Comparison of ENCODE assay signal across 23 cellular contexts in the genomic region with DNA sequence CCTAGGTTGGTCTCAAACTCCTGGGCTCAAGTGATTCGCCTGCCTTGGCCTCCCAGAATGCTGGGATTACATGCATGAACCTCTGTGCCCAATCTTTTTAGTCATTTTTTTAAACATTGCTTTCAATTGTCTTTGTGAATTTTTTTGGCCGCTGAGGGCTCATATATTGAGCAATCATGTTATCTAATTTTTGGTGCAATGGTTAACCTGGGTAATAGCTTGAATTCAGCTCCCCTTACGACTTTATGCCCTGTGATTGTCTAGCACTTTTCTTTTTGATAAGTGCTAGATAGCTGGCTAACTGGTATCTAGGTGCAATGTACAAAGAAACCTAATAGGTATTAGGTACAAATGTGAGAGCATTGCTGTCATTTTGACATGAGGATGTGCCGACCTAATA. TPM values are rescaled to one million over a fixed set of nuclear protein-coding genes. Genes with fewer than 3 reads are reported as not detected.
DNase-seq lines count a peak whose midpoint lies in the region; ATAC-seq, FAIRE-seq and TF ChIP-seq lines count a peak whose summit lies in the region.
"Had no signal": no experiment of that assay in that cellular context is flagged by ENCODE, and none has a peak within 500 bp of the region (broad histone marks: within the 10 kb centered on the region; RNA-seq: fewer than 3 reads in every experiment).

No MANE protein-coding gene starts in this region.

- H3K4me3 Mint-ChIP-seq in activated CD4-positive, alpha-beta memory T cell treated with anti-CD3 and anti-CD28 coated beads for 36 hours: no peak overlapping the region
- H3K4me3 Mint-ChIP-seq in natural killer cell: no peak overlapping the region
- H3K4me3 Mint-ChIP-seq: B cell; CD4-positive, alpha-beta T cell; CD8-positive, alpha-beta T cell had no signal

- no peak overlapping the region for H3K27ac Mint-ChIP-seq in activated CD4-positive, alpha-beta memory T cell treated with anti-CD3 and anti-CD28 coated beads for 36 hours
- H3K27ac Mint-ChIP-seq in natural killer cell: no peak overlapping the region
- H3K27ac Mint-ChIP-seq: B cell; CD4-positive, alpha-beta T cell; CD8-positive, alpha-beta T cell had no signal

- intact Hi-C loops in K562 (cut with micrococcal nuclease) (no loop called here), natural killer cell (cut with micrococcal nuclease) (no loop called here)
- intact Hi-C loops in activated CD4-positive, alpha-beta memory T cell treated with anti-CD3 and anti-CD28 coated beads for 36 hours (cut with micrococcal nuclease): loop anchor here (10.0 kb wide), 1 partner anchor 251 kb away; no protein-coding TSS in a partner anchor

- H4K20me1 ChIP-seq in K562 (replicated peaks; ENCODE audit: control insufficient read depth, insufficient read depth, low read length): no peaks in the 10 kb centered on the region
- H4K20me1 ChIP-seq: BLaER1 treated with 17β-estradiol and CSF1 and Interleukin-3, amounts not matched to agents 10 nM and 100 nM had no signal

- no peak overlapping the region for H3K9ac ChIP-seq in K562 (ENCODE audit: insufficient read depth in 1 of 2, low read depth in 2 of 2, low read length in 2 of 2)
- H3K9ac ChIP-seq in liver (ENCODE audit: low read depth in 1 of 2, low read length in 2 of 2): no peak overlapping the region
- H3K9ac ChIP-seq: BLaER1 treated with 17β-estradiol and CSF1 and Interleukin-3, amounts not matched to agents 10 nM and 100 nM had no signal

- H3K36me3 Mint-ChIP-seq in activated CD4-positive, alpha-beta memory T cell treated with anti-CD3 and anti-CD28 coated beads for 36 hours: no peaks in the 10 kb centered on the region
- no peaks in the 10 kb centered on the region for H3K36me3 Mint-ChIP-seq in natural killer cell
- H3K36me3 Mint-ChIP-seq: CD8-positive, alpha-beta T cell had no signal

- ATAC-seq in K562 (no peak), left lobe of liver (peak; percentile 73), HG03175 (IDR thresholded peaks at IDR 0.05; ENCODE audit: unreplicated experiment) (no peak), natural killer cell (no peak)
- ATAC-seq: CD8-positive, alpha-beta T cell had no signal

- no peak for TF ChIP-seq EP300 in K562 (IDR thresholded peaks at IDR 0.05; ENCODE audit: low read length)

- H3K4me1 ChIP-seq in K562 (replicated peaks in 1 of 2; ENCODE audit: control insufficient read depth in 2 of 2, insufficient read depth in 2 of 2, low read length in 2 of 2) (0 out of 5 replicates have a peak, but pooled peaks cover 0 to 7% of the 10 kb centered on the region in 2 experiments), liver (ENCODE audit: control insufficient read depth in 4 of 4, insufficient read depth in 4 of 4, low read length in 3 of 4) (peaks cover 4 to 52% (median 27%) of the 10 kb centered on the region in 4 donors)
- H3K4me1 ChIP-seq: Caco-2 had no signal

- no peak for FAIRE-seq in K562 (lab: Jason Lieb, UNC)
- FAIRE-seq: A204.1, D721Med, G401.6, GM12891, GM19239 had no signal

- TF ChIP-seq CTCF in K562 (IDR thresholded peaks at IDR 0.05 in 2 of 3, conservative IDR thresholded peaks at IDR 0.05 in 1 of 3; ENCODE audit: insufficient read depth in 2 of 3, low read depth in 1 of 3, low read length in 3 of 3) (no peak), liver (IDR thresholded peaks at IDR 0.05; ENCODE audit: low read depth, low read length, missing input control) (no peak), natural killer cell (IDR thresholded peaks at IDR 0.05) (no peak)

- H3K9me3 Mint-ChIP-seq in activated CD4-positive, alpha-beta memory T cell treated with anti-CD3 and anti-CD28 coated beads for 36 hours: no peaks in the 10 kb centered on the region
- no peaks in the 10 kb centered on the region for H3K9me3 Mint-ChIP-seq in natural killer cell
- H3K9me3 Mint-ChIP-seq: CD4-positive, alpha-beta T cell; CD8-positive, alpha-beta T cell had no signal

- no peak for TF ChIP-seq RAD21 in K562 (CRISPR knock-in tag; conservative IDR thresholded peaks at IDR 0.05 in 1 of 2, IDR thresholded peaks at IDR 0.05 in 1 of 2)
- TF ChIP-seq RAD21 in liver (IDR thresholded peaks at IDR 0.05): peak; percentile 21 to 48

- POLR2A ChIA-PET in K562 (lab: Yijun Ruan, JAX): interaction anchor here (1.1 to 1.4 kb wide), 3 partner anchors 12 to 103 kb away, joined by 3 read pairs; no protein-coding TSS in a partner anchor
- POLR2A ChIA-PET in activated CD4-positive, alpha-beta memory T cell treated with anti-CD3 and anti-CD28 coated beads for 36 hours (lab: Charles Lee): no interaction called here

- WGBS in K562 (ENCODE audit: insufficient coverage, low coverage, missing lambda C conversion rate): 19% methylated on average over 4 of the region's 4 CpGs
- WGBS in liver: 27% methylated on average over 4 of the region's 4 CpGs

- peaks cover 14% of the 10 kb centered on the region for H3K27me3 Mint-ChIP-seq in activated CD4-positive, alpha-beta memory T cell treated with anti-CD3 and anti-CD28 coated beads for 36 hours
- peaks cover 15 to 37% of the 10 kb centered on the region in 2 donors for H3K27me3 Mint-ChIP-seq in natural killer cell (ENCODE audit: low read depth in 2 of 2)

- in situ Hi-C loops in K562 (cut with MboI): no loop called here

- no peak overlapping the region for H3K4me3 ChIP-seq in K562
- no peak overlapping the region for H3K4me3 ChIP-seq in liver (ENCODE audit: low read depth in 1 of 3, low read length in 3 of 3)
- H3K4me3 ChIP-seq: BLaER1 treated with 17β-estradiol and CSF1 and Interleukin-3, amounts not matched to agents 10 nM and 100 nM had no signal

- H3K27me3 ChIP-seq in K562 (ENCODE audit: control insufficient read depth in 2 of 2, insufficient read depth in 2 of 2, low read length in 2 of 2): no peaks in the 10 kb centered on the region
- H3K27me3 ChIP-seq in liver (ENCODE audit: control insufficient read depth in 4 of 4, insufficient read depth in 4 of 4, low read length in 3 of 4): no peaks in the 10 kb centered on the region
- H3K27me3 ChIP-seq: BLaER1 treated with 17β-estradiol and CSF1 and Interleukin-3, amounts not matched to agents 10 nM and 100 nM had no signal

- H3K9me1 ChIP-seq in K562 (ENCODE audit: control insufficient read depth, insufficient read depth, low read length): no peaks in the 10 kb centered on the region

- CTCF ChIA-PET in K562 (lab: Yijun Ruan, JAX; ENCODE audit: low intra/inter-chr PET ratio): no interaction called here
- CTCF ChIA-PET in activated CD4-positive, alpha-beta memory T cell treated with anti-CD3 and anti-CD28 coated beads for 36 hours (lab: Charles Lee): interaction anchor here (0.8 to 2.0 kb wide), 3 partner anchors 41 to 229 kb away, joined by 3 to 9 read pairs (median 4); no protein-coding TSS in a partner anchor

- peaks cover 18% of the 10 kb centered on the region for H3K4me1 Mint-ChIP-seq in activated CD4-positive, alpha-beta memory T cell treated with anti-CD3 and anti-CD28 coated beads for 36 hours (ENCODE audit: low read depth)
- no peaks in the 10 kb centered on the region for H3K4me1 Mint-ChIP-seq in natural killer cell

- H3K27ac ChIP-seq in K562 (ENCODE audit: extremely low read depth, low read depth, low read length) (no peak overlapping the region), liver (ENCODE audit: low read depth in 1 of 2, low read length in 2 of 2) (peak overlapping the region; percentile 8 to 73)
- H3K27ac ChIP-seq: BLaER1 treated with 17β-estradiol and CSF1 and Interleukin-3, amounts not matched to agents 10 nM and 100 nM; C4-2B had no signal

- no peaks in the 10 kb centered on the region for H3K9me3 ChIP-seq in K562 (replicated peaks; ENCODE audit: control insufficient read depth, insufficient read depth, low read depth, low read length)
- H3K9me3 ChIP-seq in liver (ENCODE audit: control insufficient read depth in 4 of 4, low read length in 3 of 4): no peaks in the 10 kb centered on the region
- H3K9me3 ChIP-seq: Caco-2 had no signal

- no peak for TF ChIP-seq POLR2A in K562 (conservative IDR thresholded peaks at IDR 0.05)

- BruUV-seq in K562 (replicated peaks; lab: Mats Ljungman, UMichigan): no TSS peak

- H3K4me2 ChIP-seq in K562 (ENCODE audit: insufficient read depth, low read length): no peak overlapping the region
- H3K4me2 ChIP-seq: BLaER1 treated with 17β-estradiol and CSF1 and Interleukin-3, amounts not matched to agents 10 nM and 100 nM had no signal

- H3K36me3 ChIP-seq in K562 (ENCODE audit: control insufficient read depth, insufficient read depth, low read length) (no peaks in the 10 kb centered on the region), liver (ENCODE audit: control insufficient read depth in 4 of 4, insufficient read depth in 3 of 4, low read depth in 1 of 4, low read length in 3 of 4) (no peaks in the 10 kb centered on the region)
- H3K36me3 ChIP-seq: BLaER1 treated with 17β-estradiol and CSF1 and Interleukin-3, amounts not matched to agents 10 nM and 100 nM had no signal

- no peak overlapping the region for H2AFZ ChIP-seq in K562 (ENCODE audit: low read depth, low read length)

- no peaks in the 10 kb centered on the region for H3K79me2 ChIP-seq in K562 (ENCODE audit: control insufficient read depth, insufficient read depth, low read length)

- no peak for DNase-seq in K562 (ENCODE audit: extremely low read depth in 1 of 4, low spot score in 3 of 4)
- no peak for DNase-seq in left lobe of liver (ENCODE audit: low spot score)
- no peak for DNase-seq in NCI-H226
- DNase-seq in activated CD4-positive, alpha-beta memory T cell treated with anti-CD3 and anti-CD28 coated beads for 36 hours: no peak
- no peak for DNase-seq in natural killer cell
- DNase-seq: 8988T; ACHN; Caco-2; Calu3; CD4-positive, alpha-beta T cell; CD8-positive, alpha-beta T cell; DMS79 treated with DMSO at 0.1 percent for 48 hours; GF-D8 had no signal

RNA-seq across cellular contexts. Expression of gene CAT, which starts 35.3 kb away (rescaled TPM):
- 61.5 and 103 TPM in 2 replicates for total RNA-seq in K562 (2011; cell fraction: chromatin; rRNA removed; ENCODE audit: low replicate concordance)
- 44.7 and 51.1 TPM in 2 replicates for total RNA-seq in K562 (2011; cell fraction: nucleolus; rRNA removed)
- 61.4 and 65.7 TPM in 2 replicates for total RNA-seq in K562 (2011; cell fraction: nucleoplasm; rRNA removed)
- 93.2 and 103 TPM in 2 replicates for total RNA-seq in K562 (2014; rRNA removed)
- 115 and 124 TPM in 2 replicates for total RNA-seq in K562 (2014; rRNA removed; fragmentation: Illumina TruSeq; extraction: Trizol)
- total RNA-seq in K562 (2015; rRNA removed; fragmentation: Illumina TruSeq; extraction: Trizol): 96.7 and 101 TPM in 2 replicates
- 86.7 and 95.1 TPM in 2 replicates for total RNA-seq in K562 (2021)
- polyA plus RNA-seq in K562 (2011; rRNA removed): 143 and 183 TPM in 2 replicates
- 127 and 140 TPM in 2 replicates for polyA plus RNA-seq in K562 (2011; cell fraction: cytosol; rRNA removed)
- polyA plus RNA-seq in K562 (2011; cell fraction: nucleus; rRNA removed): 99.0 and 115 TPM in 2 replicates
- 70.6 and 73.3 TPM in 2 replicates for polyA plus RNA-seq in K562 (2012)
- polyA plus RNA-seq in K562 (2014; fragmentation: Illumina TruSeq; extraction: Trizol): 126 and 162 TPM in 2 replicates
- 100 to 1,000 TPM; 114 to 172 TPM for polyA plus RNA-seq in K562 (2014; fragmentation: Nextera tagmentation; extraction: Ambion mirVana)
- 99.1 and 110 TPM in 2 replicates for polyA plus RNA-seq in K562 (2014; rRNA removed)
- polyA minus RNA-seq in K562 (2011; rRNA and poly(A)+ RNA removed): 104 and 133 TPM in 2 replicates
- 59.1 and 62.5 TPM in 2 replicates for polyA minus RNA-seq in K562 (2011; cell fraction: cytosol; rRNA and poly(A)+ RNA removed)
- 32.4 and 53.8 TPM in 2 replicates for polyA minus RNA-seq in K562 (2011; cell fraction: nucleus; rRNA and poly(A)+ RNA removed)
- 363 TPM for total RNA-seq in left lobe of liver
- 100 to 1,000 TPM; 503 to 620 TPM for total RNA-seq in liver
- polyA plus RNA-seq in liver: 100 to 1,000 TPM; 270 to 273 TPM
- total RNA-seq in activated CD4-positive, alpha-beta memory T cell treated with anti-CD3 and anti-CD28 coated beads for 36 hours: 10 to 100 TPM; 29.6 to 31.4 TPM
- 10 to 100 TPM; 31.0 to 43.9 (median 36.3) TPM for total RNA-seq in natural killer cell

RNA-seq across cellular contexts. Expression of gene ABTB2, which starts 45.6 kb away (rescaled TPM):
- total RNA-seq in K562 (2011; cell fraction: chromatin; rRNA removed; ENCODE audit: low replicate concordance): 0.07 and 0.76 TPM in 2 replicates
- total RNA-seq in K562 (2011; cell fraction: nucleolus; rRNA removed): 0.53 and 0.83 TPM in 2 replicates
- 0.15 and 0.22 TPM in 2 replicates for total RNA-seq in K562 (2011; cell fraction: nucleoplasm; rRNA removed)
- total RNA-seq in K562 (2014; rRNA removed) (0.18 TPM in 1 of 2 replicates, not detected in the other), K562 (2014; rRNA removed; fragmentation: Illumina TruSeq; extraction: Trizol) (not detected in 2 replicates), K562 (2015; rRNA removed; fragmentation: Illumina TruSeq; extraction: Trizol) (0.04 TPM in 2 replicates), K562 (2021) (0.13 and 0.29 TPM in 2 replicates), left lobe of liver (11.4 TPM), liver (1 to 10 TPM; 5.1 to 8.9 TPM), natural killer cell (1 to 10 TPM in 2 of 3 donors, under 1 TPM in 1; 0.65 to 1.7 (median 1.1) TPM)
- polyA plus RNA-seq in K562 (2011; rRNA removed) (0.09 and 0.18 TPM in 2 replicates), K562 (2014; fragmentation: Illumina TruSeq; extraction: Trizol) (0.12 and 0.14 TPM in 2 replicates), K562 (2014; fragmentation: Nextera tagmentation; extraction: Ambion mirVana) (under 1 TPM in 1 of 2 experiments, not detected in 1; 0.03 TPM), K562 (2014; rRNA removed) (0.04 and 0.07 TPM in 2 replicates), liver (1 to 10 TPM; 2.4 to 7.1 TPM)
- polyA plus RNA-seq in K562 (2011; cell fraction: cytosol; rRNA removed): 0.09 and 0.30 TPM in 2 replicates
- polyA plus RNA-seq in K562 (2011; cell fraction: nucleus; rRNA removed): 0.28 and 0.80 TPM in 2 replicates
- 0.22 and 0.31 TPM in 2 replicates for polyA plus RNA-seq in K562 (2012)
- 0.06 and 0.21 TPM in 2 replicates for polyA minus RNA-seq in K562 (2011; rRNA and poly(A)+ RNA removed)
- polyA minus RNA-seq in K562 (2011; cell fraction: cytosol; rRNA and poly(A)+ RNA removed): not detected in 2 replicates
- polyA minus RNA-seq in K562 (2011; cell fraction: nucleus; rRNA and poly(A)+ RNA removed): 0.33 and 0.40 TPM in 2 replicates
- 1 to 10 TPM; 1.8 to 1.9 TPM for total RNA-seq in activated CD4-positive, alpha-beta memory T cell treated with anti-CD3 and anti-CD28 coated beads for 36 hours
